18 cellular contexts compared by ENCODE assay signal in genomic region chr7:66505009-66505408, GRCh38.
"Had no signal": no experiment of that assay in that cellular context is flagged by ENCODE, and none has a peak within 500 bp of the region (broad histone marks: within the 10 kb centered on the region; RNA-seq: fewer than 3 reads in every experiment).

No MANE protein-coding gene starts in this region.

- H3K4me3 Mint-ChIP-seq: activated naive CD4-positive, alpha-beta T cell treated with anti-CD3 and anti-CD28 coated beads, Interleukin-2, amount 10 ng/mL, durations not matched to agents 7 days and 5 days; neural progenitor cell had no signal

- H3K36me3 ChIP-seq: left lung, neural progenitor cell, prostate gland had no signal

- H3K9me3 ChIP-seq: left lung, prostate gland, tibial nerve had no signal

- H3K4me1 ChIP-seq: neural progenitor cell, prostate gland had no signal

- H3K9me3 Mint-ChIP-seq: activated naive CD4-positive, alpha-beta T cell treated with anti-CD3 and anti-CD28 coated beads, Interleukin-2, amount 10 ng/mL, durations not matched to agents 7 days and 5 days; activated T-cell treated with anti-CD3 and anti-CD28 coated beads, Interleukin-2, amount 50 U/mL, for 72 hours; neural progenitor cell; stimulated activated naive CD8-positive, alpha-beta T cell treated with anti-CD3 and anti-CD28 coated beads, Interleukin-15, amount 100 ng/mL, for 72 hours; T-helper 1 cell treated with Interleukin-12 subunit alpha and Interleukin-12 subunit beta and Interleukin-4 antibody, amounts not matched to agents 30 μg/mL and 1 μg/mL, for 36 hours had no signal

- FAIRE-seq: bronchial epithelial cell, endometrium, urothelium cell line had no signal

- H3K4me1 Mint-ChIP-seq: neural progenitor cell had no signal

- H3K36me3 Mint-ChIP-seq: activated naive CD4-positive, alpha-beta T cell treated with anti-CD3 and anti-CD28 coated beads, Interleukin-2, amount 10 ng/mL, durations not matched to agents 7 days and 5 days; naive thymus-derived CD4-positive, alpha-beta T cell; neural progenitor cell had no signal

- H3K4me2 ChIP-seq: neural progenitor cell had no signal

- ATAC-seq: foreskin keratinocyte; naive thymus-derived CD4-positive, alpha-beta T cell; stimulated activated naive CD8-positive, alpha-beta T cell treated with anti-CD3 and anti-CD28 coated beads, Interleukin-15, amount 100 ng/mL, for 72 hours had no signal

- DNase-seq: activated CD4-positive, alpha-beta T cell treated with anti-CD3 and anti-CD28 coated beads for 4 hours; activated CD4-positive, alpha-beta T cell treated with anti-CD3 and anti-CD28 coated beads, Interleukin-2, amount 50 U/mL, for 48 hours; activated CD4-positive, CD25-positive, alpha-beta regulatory T cell; activated CD8-positive, alpha-beta memory T cell treated with anti-CD3 and anti-CD28 coated beads, Interleukin-2, amount 50 U/mL, for 48 hours; activated naive CD4-positive, alpha-beta T cell treated with anti-CD3 and anti-CD28 coated beads, Interleukin-2, amount 10 ng/mL, durations not matched to agents 7 days and 5 days; activated T-cell treated with anti-CD3 and anti-CD28 coated beads, Interleukin-2, amount 50 U/mL, for 72 hours; foreskin keratinocyte; left lung; naive thymus-derived CD4-positive, alpha-beta T cell; stimulated activated CD4-positive, alpha-beta T cell treated with anti-CD3 and anti-CD28 coated beads, Interleukin-12 subunit alpha, Interleukin-12 subunit beta, amount 100 ng/mL, for 4 hours; stimulated activated naive CD8-positive, alpha-beta T cell treated with anti-CD3 and anti-CD28 coated beads, Interleukin-15, amount 100 ng/mL, for 72 hours had no signal

- H3K9ac ChIP-seq: neural progenitor cell had no signal

- H2AFZ ChIP-seq: neural progenitor cell had no signal

- H3K4me3 ChIP-seq: left lung, neural progenitor cell, prostate gland, tibial nerve had no signal

- H3K27ac Mint-ChIP-seq: activated T-cell treated with anti-CD3 and anti-CD28 coated beads, Interleukin-2, amount 50 U/mL, for 72 hours; naive thymus-derived CD4-positive, alpha-beta T cell; neural progenitor cell; T-helper 1 cell treated with Interleukin-12 subunit alpha and Interleukin-12 subunit beta and Interleukin-4 antibody, amounts not matched to agents 30 μg/mL and 1 μg/mL, for 36 hours had no signal

- H3K27ac ChIP-seq: foreskin keratinocyte, left lung, neural progenitor cell, prostate gland, tibial nerve had no signal
